36 cellular contexts compared by ENCODE assay signal in genomic region chr3:69987833-69988232, GRCh38. TPM values are rescaled to one million over a fixed set of nuclear protein-coding genes. Genes with fewer than 3 reads are reported as not detected.
"Had no signal": no experiment of that assay in that cellular context is flagged by ENCODE, and none has a peak within 500 bp of the region (broad histone marks: within the 10 kb centered on the region; RNA-seq: fewer than 3 reads in every experiment).

No MANE protein-coding gene starts in this region.

- DNase-seq: activated effector memory CD4-positive, alpha-beta T cell treated with anti-CD3 and anti-CD28 coated beads, Interleukin-2, amount 50 U/mL, for 16 hours; activated effector memory CD4-positive, alpha-beta T cell treated with Interleukin-2 at 50 U/mL for 16 hours; activated gamma-delta T cell; activated gamma-delta T cell treated with Interleukin-2 at 50 U/mL for 16 hours; activated naive CD4-positive, alpha-beta T cell; activated naive CD4-positive, alpha-beta T cell treated with anti-CD3 and anti-CD28 coated beads for 36 hours; activated naive CD4-positive, alpha-beta T cell treated with anti-CD3 and anti-CD28 coated beads, Interleukin-2, amount 10 ng/mL, durations not matched to agents 7 days and 5 days; activated naive CD4-positive, alpha-beta T cell treated with anti-CD3 and anti-CD28 coated beads, Interleukin-2, amount 50 U/mL, for 16 hours; activated naive CD4-positive, alpha-beta T cell treated with Interleukin-2 at 50 U/mL for 16 hours; activated naive CD8-positive, alpha-beta T cell treated with anti-CD3 and anti-CD28 coated beads for 36 hours; activated naive CD8-positive, alpha-beta T cell treated with anti-CD3 and anti-CD28 coated beads, Interleukin-2, amount 10 ng/mL, durations not matched to agents 7 days and 5 days; activated naive CD8-positive, alpha-beta T cell treated with anti-CD3 and anti-CD28 coated beads, Interleukin-2, amount 50 U/mL, for 24 hours; activated T-cell treated with anti-CD3 and anti-CD28 coated beads, Interleukin-2, amount 50 U/mL, for 24 hours; activated T-cell treated with anti-CD3 and anti-CD28 coated beads, Interleukin-2, amount 50 U/mL, for 4 hours; activated T-cell treated with anti-CD3 and anti-CD28 coated beads, Interleukin-2, amount 50 U/mL, for 48 hours; activated T-cell treated with anti-CD3 and anti-CD28 coated beads, Interleukin-2, amount 50 U/mL, for 72 hours; adrenal gland; amniotic stem cell; amygdala; anterior cingulate cortex; aorta; body of pancreas; brain microvascular endothelial cell; caudate nucleus; central memory CD4-positive, alpha-beta T cell; cerebellar nuclear complex had no signal

- ATAC-seq: activated naive CD4-positive, alpha-beta T cell treated with anti-CD3 and anti-CD28 coated beads, Interleukin-2, amount 50 U/mL, for 72 hours; activated naive CD8-positive, alpha-beta T cell treated with anti-CD3 and anti-CD28 coated beads, Interleukin-2, amount 50 U/mL, for 24 hours; activated T-cell treated with anti-CD3 and anti-CD28 coated beads, Interleukin-2, amount 50 U/mL, for 4 hours; activated T-cell treated with anti-CD3 and anti-CD28 coated beads, Interleukin-2, amount 50 U/mL, for 72 hours; activated T-helper 17 cell treated with anti-CD3 and anti-CD28 coated beads, Interleukin-2, amount 50 U/mL, for 72 hours; body of pancreas had no signal

RNA-seq across cellular contexts. Expression of gene SAMMSON, which starts 11.7 kb away (rescaled TPM):
- total RNA-seq: activated naive CD4-positive, alpha-beta T cell treated with anti-CD3 and anti-CD28 coated beads for 36 hours; activated naive CD4-positive, alpha-beta T cell treated with anti-CD3 and anti-CD28 coated beads, Interleukin-2, amount 50 U/mL, for 72 hours; activated naive CD8-positive, alpha-beta T cell treated with anti-CD3 and anti-CD28 coated beads for 36 hours; activated naive CD8-positive, alpha-beta T cell treated with anti-CD3 and anti-CD28 coated beads, Interleukin-2, amount 10 ng/mL, durations not matched to agents 7 days and 5 days; activated T-cell treated with anti-CD3 and anti-CD28 coated beads, Interleukin-2, amount 50 U/mL, for 4 hours; activated T-cell treated with anti-CD3 and anti-CD28 coated beads, Interleukin-2, amount 50 U/mL, for 72 hours; activated T-helper 1 cell treated with anti-CD3 and anti-CD28 coated beads, Interleukin-12 subunit alpha, Interleukin-12 subunit beta, Interleukin-2, Interleukin-4 antibody, amounts not matched to agents 30 ng/mL and 10 ng/mL and 1 ng/mL, durations not matched to agents 14 hours and 24 hours and 36 hours; activated T-helper 17 cell treated with anti-CD3 and anti-CD28 coated beads, Interleukin-2, amount 50 U/mL, for 72 hours; activated T-helper 2 cell treated with anti-CD3 and anti-CD28 coated beads, Interferon-gamma antibody, Interleukin-2, Interleukin-4, amounts not matched to agents 10 μg/mL and 5 μg/mL and 100 μg/mL, durations not matched to agents 14 hours and 24 hours and 36 hours; adrenal gland; astrocyte; bronchial epithelial cell; cerebellum; chondrocyte had no signal
- polyA plus RNA-seq: adipose tissue, adrenal gland, cardiac muscle cell had no signal
